In genomic region chr1:233617025-233617424, GRCh38 we compare ENCODE assay signal across 19 cellular contexts.
"Had no signal": no experiment of that assay in that cellular context is flagged by ENCODE, and none has a peak within 500 bp of the region (broad histone marks: within the 10 kb centered on the region; RNA-seq: fewer than 3 reads in every experiment).

No MANE protein-coding gene starts in this region.

- H3K9me3 ChIP-seq: body of pancreas, esophagus squamous epithelium, gastrocnemius medialis, neutrophil, ovary, tibial artery had no signal

- H3K36me3 ChIP-seq: gastrocnemius medialis, neutrophil, ovary, tibial artery had no signal

- H3K4me3 ChIP-seq: body of pancreas, esophagus squamous epithelium, gastrocnemius medialis, ovary, tibial artery had no signal

- H3K27me3 ChIP-seq: body of pancreas, ovary had no signal

- DNase-seq: activated CD4-positive, alpha-beta memory T cell treated with anti-CD3 and anti-CD28 coated beads, Interleukin-2, amount 10 ng/mL, durations not matched to agents 7 days and 5 days; activated CD4-positive, alpha-beta T cell treated with anti-CD3 and anti-CD28 coated beads for 48 hours; activated gamma-delta T cell; activated naive CD4-positive, alpha-beta T cell treated with anti-CD3 and anti-CD28 coated beads, Interleukin-2, amount 50 U/mL, for 16 hours; activated naive CD8-positive, alpha-beta T cell treated with anti-CD3 and anti-CD28 coated beads, Interleukin-2, amount 50 U/mL, for 24 hours; body of pancreas; caudate nucleus; dermis blood vessel endothelial cell; effector memory CD4-positive, alpha-beta T cell; esophagus squamous epithelium; gastrocnemius medialis; left cardiac atrium; ovary; right cardiac atrium; stimulated activated CD4-positive, alpha-beta T cell treated with anti-CD3 and anti-CD28 coated beads, Interleukin-4, amount 100 ng/mL, for 4 hours; stimulated activated naive CD8-positive, alpha-beta T cell treated with anti-CD3 and anti-CD28 coated beads, Interleukin-15, Interleukin-2, amounts not matched to agents 100 U/mL and 50 U/mL, for 24 hours; T-helper 2 cell; tibial artery had no signal

- H3K4me1 ChIP-seq: gastrocnemius medialis had no signal

- H3K27ac ChIP-seq: body of pancreas, gastrocnemius medialis, neutrophil, ovary, tibial artery had no signal

- ATAC-seq: activated naive CD8-positive, alpha-beta T cell treated with anti-CD3 and anti-CD28 coated beads, Interleukin-2, amount 50 U/mL, for 24 hours; body of pancreas; gastrocnemius medialis; left cardiac atrium; right cardiac atrium; stimulated activated naive CD8-positive, alpha-beta T cell treated with anti-CD3 and anti-CD28 coated beads, Interleukin-15, Interleukin-2, amounts not matched to agents 100 U/mL and 50 U/mL, for 24 hours had no signal
